In genomic region chr1:232319518-232319917, GRCh38 we compare ENCODE assay signal across 24 cellular contexts.
DNase-seq lines count a peak whose midpoint lies in the region; ATAC-seq and TF ChIP-seq lines count a peak whose summit lies in the region.
"Had no signal": no experiment of that assay in that cellular context is flagged by ENCODE, and none has a peak within 500 bp of the region (broad histone marks: within the 10 kb centered on the region; RNA-seq: fewer than 3 reads in every experiment).

No MANE protein-coding gene starts in this region.

- no peak overlapping the region for H3K4me2 ChIP-seq in neuronal stem cell (ENCODE audit: insufficient read depth, low read length, poor library complexity, severe bottlenecking)
- H3K4me2 ChIP-seq: SK-N-SH had no signal

- peak overlapping the region; percentile 4 for H2AFZ ChIP-seq in neuronal stem cell (ENCODE audit: low read length)

- peaks cover 15% of the 10 kb centered on the region for H3K9me3 ChIP-seq in endodermal cell (ENCODE audit: control insufficient read depth, low read length)
- no peaks in the 10 kb centered on the region for H3K9me3 ChIP-seq in right cardiac atrium (ENCODE audit: control insufficient read depth, low read length)
- peaks cover 0 to 9% of the 10 kb centered on the region in 2 donors for H3K9me3 ChIP-seq in neuronal stem cell (replicated peaks in 1 of 2; ENCODE audit: control insufficient read depth in 2 of 2, insufficient read depth in 1 of 2, low read depth in 1 of 2, low read length in 2 of 2)
- H3K9me3 ChIP-seq: BE2C, lower lobe of right lung, neutrophil, prostate gland, SK-N-SH, thyroid gland had no signal

- DNase-seq in endodermal cell: no peak
- no peak for DNase-seq in right cardiac atrium
- no peak for DNase-seq in neuronal stem cell (ENCODE audit: low spot score)
- no peak for DNase-seq in stimulated activated CD4-positive, alpha-beta T cell treated with anti-CD3 and anti-CD28 coated beads, Interleukin-15, amount 100 ng/mL, for 24 hours
- no peak for DNase-seq in Kasumi-1 (lab: John Stamatoyannopoulos, UW)
- no peak for DNase-seq in AG08396 (ENCODE audit: low spot score)
- DNase-seq: activated CD4-positive, alpha-beta memory T cell treated with anti-CD3 and anti-CD28 coated beads for 36 hours; CD8-positive, alpha-beta memory T cell; H7; KBM-7; stimulated activated CD8-positive, alpha-beta memory T cell treated with anti-CD3 and anti-CD28 coated beads, Interleukin-4, amount 100 ng/mL, for 48 hours; stimulated activated naive CD8-positive, alpha-beta T cell treated with anti-CD3 and anti-CD28 coated beads, Interleukin-15, amount 100 ng/mL, for 72 hours; thyroid gland had no signal

- H3K9me3 Mint-ChIP-seq in endodermal cell: peaks cover 6% of the 10 kb centered on the region
- H3K9me3 Mint-ChIP-seq: activated CD4-positive, alpha-beta memory T cell treated with anti-CD3 and anti-CD28 coated beads for 36 hours; activated naive CD4-positive, alpha-beta T cell treated with anti-CD3 and anti-CD28 coated beads, Interleukin-2, amount 50 U/mL, for 72 hours; activated T-helper 2 cell treated with anti-CD3 and anti-CD28 coated beads, Interferon-gamma antibody, Interleukin-2, Interleukin-4, amounts not matched to agents 10 μg/mL and 5 μg/mL and 100 μg/mL, durations not matched to agents 14 hours and 24 hours and 36 hours; CD8-positive, alpha-beta memory T cell; stimulated activated naive CD8-positive, alpha-beta T cell treated with anti-CD3 and anti-CD28 coated beads, Interleukin-15, amount 100 ng/mL, for 72 hours; T-helper 1 cell treated with Interleukin-12 subunit alpha and Interleukin-12 subunit beta and Interleukin-4 antibody, amounts not matched to agents 30 μg/mL and 1 μg/mL, for 36 hours had no signal

- no peaks in the 10 kb centered on the region for H3K27me3 ChIP-seq in endodermal cell (ENCODE audit: control insufficient read depth, insufficient read depth, low read length, poor library complexity, severe bottlenecking)
- H3K27me3 ChIP-seq in right cardiac atrium (ENCODE audit: control insufficient read depth, insufficient read depth): no peaks in the 10 kb centered on the region
- H3K27me3 ChIP-seq in neuronal stem cell (ENCODE audit: control insufficient read depth in 3 of 3, insufficient read depth in 3 of 3, low read depth in 1 of 3, low read length in 3 of 3): no peaks in the 10 kb centered on the region
- H3K27me3 ChIP-seq: BE2C, thyroid gland had no signal

- no peak overlapping the region for H2BK15ac ChIP-seq in neuronal stem cell (ENCODE audit: low read length)

- H3K14ac ChIP-seq in neuronal stem cell (ENCODE audit: low read length): no peak overlapping the region

- H2AK5ac ChIP-seq in neuronal stem cell (ENCODE audit: low read depth, low read length): no peak overlapping the region

- H3K9ac ChIP-seq in endodermal cell (ENCODE audit: extremely low read depth, low read length, poor library complexity, severe bottlenecking) (no peak overlapping the region), neuronal stem cell (ENCODE audit: low read depth, low read length, poor library complexity) (no peak overlapping the region)
- H3K9ac ChIP-seq: SK-N-SH had no signal

- H4K91ac ChIP-seq in neuronal stem cell (ENCODE audit: low read depth, low read length, poor library complexity): no peak overlapping the region

- 0 out of 2 replicates have a peak overlapping the region, but pooled peaks have one; percentile 9 for H3K27ac ChIP-seq in 22Rv1
- H3K27ac ChIP-seq in endodermal cell (ENCODE audit: low read depth, low read length): peak overlapping the region; percentile 50
- H3K27ac ChIP-seq in right cardiac atrium (ENCODE audit: low read length): peak overlapping the region; percentile 96
- no peak overlapping the region for H3K27ac ChIP-seq in neuronal stem cell (replicated peaks; ENCODE audit: low read length)
- H3K27ac ChIP-seq: lower lobe of right lung, neutrophil, prostate gland, thyroid gland had no signal

- H3K23ac ChIP-seq in neuronal stem cell (ENCODE audit: low read depth, low read length, poor library complexity): no peak overlapping the region

- H3K4me1 Mint-ChIP-seq in endodermal cell: peaks cover 18% of the 10 kb centered on the region
- H3K4me1 Mint-ChIP-seq: CD8-positive, alpha-beta memory T cell; stimulated activated naive CD8-positive, alpha-beta T cell treated with anti-CD3 and anti-CD28 coated beads, Interleukin-15, amount 100 ng/mL, for 72 hours had no signal

- H2BK12ac ChIP-seq in neuronal stem cell (ENCODE audit: low read length): no peak overlapping the region

- H3K36me3 ChIP-seq in endodermal cell (ENCODE audit: control insufficient read depth, insufficient read depth, low read length): no peaks in the 10 kb centered on the region
- H3K36me3 ChIP-seq in neuronal stem cell (replicated peaks in 1 of 2; ENCODE audit: control insufficient read depth in 2 of 2, insufficient read depth in 2 of 2, low read length in 2 of 2): no peaks in the 10 kb centered on the region
- H3K36me3 ChIP-seq: BE2C, lower lobe of right lung, neutrophil, prostate gland, thyroid gland had no signal

- no peak overlapping the region for H2BK120ac ChIP-seq in neuronal stem cell (ENCODE audit: low read depth, low read length)

- H3K27me3 Mint-ChIP-seq in endodermal cell (ENCODE audit: insufficient read depth): peaks cover 2% of the 10 kb centered on the region
- H3K27me3 Mint-ChIP-seq: activated CD4-positive, alpha-beta memory T cell treated with anti-CD3 and anti-CD28 coated beads for 36 hours; stimulated activated naive CD8-positive, alpha-beta T cell treated with anti-CD3 and anti-CD28 coated beads, Interleukin-15, amount 100 ng/mL, for 72 hours had no signal

- H3K4me3 ChIP-seq in endodermal cell (ENCODE audit: low read length) (no peak overlapping the region), right cardiac atrium (ENCODE audit: low read length) (no peak overlapping the region), neuronal stem cell (ENCODE audit: low read length in 2 of 2) (no peak overlapping the region)
- H3K4me3 ChIP-seq: lower lobe of right lung, prostate gland, thyroid gland had no signal

- intact Hi-C loops in right cardiac atrium (cut with DNase I): loop anchor here in 1 of 4 donors (10.0 kb wide), 1 partner anchor 455 kb away; no protein-coding TSS in a partner anchor

- no peaks in the 10 kb centered on the region for H3K36me3 Mint-ChIP-seq in endodermal cell (ENCODE audit: low read depth)
- H3K36me3 Mint-ChIP-seq: activated CD4-positive, alpha-beta memory T cell treated with anti-CD3 and anti-CD28 coated beads for 36 hours; activated naive CD4-positive, alpha-beta T cell treated with anti-CD3 and anti-CD28 coated beads, Interleukin-2, amount 50 U/mL, for 72 hours; CD8-positive, alpha-beta memory T cell had no signal

- H3K4ac ChIP-seq in neuronal stem cell (ENCODE audit: low read length): no peak overlapping the region

- H3K4me3 Mint-ChIP-seq in endodermal cell: no peak overlapping the region
- H3K4me3 Mint-ChIP-seq: activated CD4-positive, alpha-beta memory T cell treated with anti-CD3 and anti-CD28 coated beads for 36 hours; CD8-positive, alpha-beta memory T cell; stimulated activated naive CD8-positive, alpha-beta T cell treated with anti-CD3 and anti-CD28 coated beads, Interleukin-15, amount 100 ng/mL, for 72 hours; T-helper 1 cell treated with Interleukin-12 subunit alpha and Interleukin-12 subunit beta and Interleukin-4 antibody, amounts not matched to agents 30 μg/mL and 1 μg/mL, for 36 hours had no signal

- no peaks in the 10 kb centered on the region for H3K79me1 ChIP-seq in neuronal stem cell (ENCODE audit: low read depth, low read length)

- no peak overlapping the region for H3K27ac Mint-ChIP-seq in endodermal cell
- H3K27ac Mint-ChIP-seq: activated CD4-positive, alpha-beta memory T cell treated with anti-CD3 and anti-CD28 coated beads for 36 hours; activated naive CD4-positive, alpha-beta T cell treated with anti-CD3 and anti-CD28 coated beads, Interleukin-2, amount 50 U/mL, for 72 hours; activated T-helper 2 cell treated with anti-CD3 and anti-CD28 coated beads, Interferon-gamma antibody, Interleukin-2, Interleukin-4, amounts not matched to agents 10 μg/mL and 5 μg/mL and 100 μg/mL, durations not matched to agents 14 hours and 24 hours and 36 hours; stimulated activated naive CD8-positive, alpha-beta T cell treated with anti-CD3 and anti-CD28 coated beads, Interleukin-15, amount 100 ng/mL, for 72 hours; T-helper 1 cell treated with Interleukin-12 subunit alpha and Interleukin-12 subunit beta and Interleukin-4 antibody, amounts not matched to agents 30 μg/mL and 1 μg/mL, for 36 hours had no signal

- ATAC-seq in right cardiac atrium (peak; percentile 53 to 54), HG03520 (IDR thresholded peaks at IDR 0.05; ENCODE audit: unreplicated experiment) (no peak)
- ATAC-seq: activated CD4-positive, CD25-positive, alpha-beta regulatory T cell treated with anti-CD3 and anti-CD28 coated beads, Interleukin-2, amount 50 U/mL, for 24 hours; activated naive CD4-positive, alpha-beta T cell treated with anti-CD3 and anti-CD28 coated beads, Interleukin-2, amount 50 U/mL, for 72 hours; lower lobe of right lung; stimulated activated naive CD8-positive, alpha-beta T cell treated with anti-CD3 and anti-CD28 coated beads, Interleukin-15, amount 100 ng/mL, for 72 hours had no signal

- no peak overlapping the region for H2BK5ac ChIP-seq in neuronal stem cell (ENCODE audit: low read length)

- TF ChIP-seq CTCF in 22Rv1 (IDR thresholded peaks at IDR 0.05) (no peak), endodermal cell (conservative IDR thresholded peaks at IDR 0.05) (no peak)

- H4K8ac ChIP-seq in neuronal stem cell (ENCODE audit: low read depth, low read length): no peak overlapping the region

- H3K4me1 ChIP-seq in endodermal cell (ENCODE audit: control insufficient read depth, insufficient read depth, low read length) (peaks cover 8% of the 10 kb centered on the region), right cardiac atrium (ENCODE audit: control insufficient read depth, insufficient read depth, low read length) (no peaks in the 10 kb centered on the region), neuronal stem cell (ENCODE audit: control insufficient read depth in 2 of 2, insufficient read depth in 1 of 2, low read depth in 1 of 2, low read length in 2 of 2) (peaks cover 0 to 8% of the 10 kb centered on the region in 2 donors)
- H3K4me1 ChIP-seq: lower lobe of right lung, thyroid gland had no signal

- WGBS in endodermal cell (ENCODE audit: insufficient coverage in 1 of 2, insufficient read length in 1 of 2), 2 experiments: 77% methylated on average over 1 of the region's 1 CpG; no CpG with 5 or more reads in 1 of the 2 experiments
- 25% methylated on average over 1 of the region's 1 CpG for WGBS in right cardiac atrium
- WGBS in neuronal stem cell (ENCODE audit: extremely low coverage in 2 of 2, insufficient read length in 2 of 2, insufficient replicate concordance in 1 of 2), 2 donors: no CpG with 5 or more reads among the region's 1 CpG

- no peak overlapping the region for H3K18ac ChIP-seq in neuronal stem cell (ENCODE audit: low read length)
